Comparison of ENCODE assay signal across 25 cellular contexts in genomic region chr2:120732506-120733237, GRCh38. TPM values are rescaled to one million over a fixed set of nuclear protein-coding genes. Genes with fewer than 3 reads are reported as not detected.
DNase-seq lines count a peak whose midpoint lies in the region; ATAC-seq and TF ChIP-seq lines count a peak whose summit lies in the region.
"Had no signal": no experiment of that assay in that cellular context is flagged by ENCODE, and none has a peak within 500 bp of the region (broad histone marks: within the 10 kb centered on the region; RNA-seq: fewer than 3 reads in every experiment).

No MANE protein-coding gene starts in this region.

- H3K27ac Mint-ChIP-seq in endodermal cell (no peak overlapping the region), osteocyte (ENCODE audit: unreplicated experiment) (no peak overlapping the region), CD14-positive monocyte (no peak overlapping the region)
- H3K27ac Mint-ChIP-seq: dendritic cell treated with granulocyte-macrophage colony-stimulating factor and Interleukin-4, amounts not matched to agents 40 ng/mL and 50 ng/mL, for 4 days; immature natural killer cell had no signal

- H3K36me3 Mint-ChIP-seq in endodermal cell (ENCODE audit: low read depth) (no peaks in the 10 kb centered on the region), osteocyte (ENCODE audit: unreplicated experiment) (no peaks in the 10 kb centered on the region), CD14-positive monocyte (no peaks in the 10 kb centered on the region)
- H3K36me3 Mint-ChIP-seq: immature natural killer cell had no signal

- no peak overlapping the region for H3K9ac ChIP-seq in endodermal cell (ENCODE audit: extremely low read depth, low read length, poor library complexity, severe bottlenecking)
- H3K9ac ChIP-seq: GM23248 had no signal

- 78% methylated on average over 14 of the region's 14 CpGs for WGBS in right cardiac atrium
- 90 to 96% methylated on average over 9 to 14 of the region's 14 CpGs for WGBS in endodermal cell (ENCODE audit: insufficient coverage in 1 of 2, insufficient read length in 1 of 2), 2 experiments

- no peaks in the 10 kb centered on the region for H3K9me3 ChIP-seq in right atrium auricular region
- no peaks in the 10 kb centered on the region for H3K9me3 ChIP-seq in right cardiac atrium (ENCODE audit: control insufficient read depth, low read length)
- H3K9me3 ChIP-seq in endodermal cell (ENCODE audit: control insufficient read depth, low read length), result no peaks in the 10 kb centered on the region
- H3K9me3 ChIP-seq: psoas muscle had no signal

- DNase-seq in right atrium auricular region (ENCODE audit: low spot score) (peak; percentile 34), right cardiac atrium (no peak), endodermal cell (peak; percentile 24), osteocyte (ENCODE audit: extremely low spot score, unreplicated experiment) (peak; percentile 54), NCI-H524 treated with DMSO at 0.1 percent for 48 hours (lab: John Stamatoyannopoulos, UW) (no peak), CD14-positive monocyte (ENCODE audit: low spot score) (no peak)
- DNase-seq: activated CD4-positive, alpha-beta T cell treated with anti-CD3 and anti-CD28 coated beads, Interleukin-2, amount 50 U/mL, for 4 hours; activated naive CD4-positive, alpha-beta T cell; activated T-cell treated with anti-CD3 and anti-CD28 coated beads, Interleukin-2, amount 50 U/mL, for 1 hour; anterior cingulate cortex; GM23248; immature natural killer cell; left ventricle myocardium superior; NCI-H1694; NCI-H2171 treated with DMSO at 0.1 percent for 48 hours; psoas muscle; stimulated activated CD4-positive, alpha-beta T cell treated with anti-CD3 and anti-CD28 coated beads, Interleukin-4, amount 100 ng/mL, for 1 hour had no signal

- H3K4me3 Mint-ChIP-seq in endodermal cell (no peak overlapping the region), osteocyte (ENCODE audit: unreplicated experiment) (no peak overlapping the region), CD14-positive monocyte (peak overlapping the region in 1 of 2 donors; percentile 40)
- H3K4me3 Mint-ChIP-seq: dendritic cell treated with granulocyte-macrophage colony-stimulating factor and Interleukin-4, amounts not matched to agents 40 ng/mL and 50 ng/mL, for 4 days; immature natural killer cell had no signal

- no peaks in the 10 kb centered on the region for H3K27me3 ChIP-seq in right atrium auricular region
- no peaks in the 10 kb centered on the region for H3K27me3 ChIP-seq in right cardiac atrium (ENCODE audit: control insufficient read depth, insufficient read depth)
- peaks cover 10% of the 10 kb centered on the region for H3K27me3 ChIP-seq in endodermal cell (ENCODE audit: control insufficient read depth, insufficient read depth, low read length, poor library complexity, severe bottlenecking)

- H3K27ac ChIP-seq in right atrium auricular region (no peak overlapping the region), right cardiac atrium (ENCODE audit: low read length) (no peak overlapping the region), endodermal cell (ENCODE audit: low read depth, low read length) (no peak overlapping the region)
- H3K27ac ChIP-seq: C4-2B, GM23248, psoas muscle had no signal

- intact Hi-C loops in right cardiac atrium (cut with DNase I), result no loop called here
- intact Hi-C loops in CD14-positive monocyte (cut with micrococcal nuclease), result no loop called here

- peaks cover 20% of the 10 kb centered on the region for H3K27me3 Mint-ChIP-seq in endodermal cell (ENCODE audit: insufficient read depth)
- H3K27me3 Mint-ChIP-seq in osteocyte (ENCODE audit: unreplicated experiment), result no peaks in the 10 kb centered on the region
- H3K27me3 Mint-ChIP-seq in CD14-positive monocyte (ENCODE audit: low read depth in 3 of 3), result peaks cover 42 to 61% (median 45%) of the 10 kb centered on the region in 3 donors

- H3K9me3 Mint-ChIP-seq in endodermal cell (no peaks in the 10 kb centered on the region), osteocyte (ENCODE audit: unreplicated experiment) (no peaks in the 10 kb centered on the region), CD14-positive monocyte (peaks cover 0 to 10% (median 0%) of the 10 kb centered on the region in 7 donors)
- H3K9me3 Mint-ChIP-seq: dendritic cell treated with granulocyte-macrophage colony-stimulating factor and Interleukin-4, amounts not matched to agents 40 ng/mL and 50 ng/mL, for 4 days had no signal

- H3K4me3 ChIP-seq in right atrium auricular region (no peak overlapping the region), right cardiac atrium (ENCODE audit: low read length) (no peak overlapping the region), endodermal cell (ENCODE audit: low read length) (no peak overlapping the region)
- H3K4me3 ChIP-seq: GM23248, psoas muscle, smooth muscle cell had no signal

- TF ChIP-seq CTCF in right atrium auricular region (IDR thresholded peaks at IDR 0.05) (no peak), endodermal cell (conservative IDR thresholded peaks at IDR 0.05) (no peak), osteocyte (IDR thresholded peaks at IDR 0.05) (no peak), CD14-positive monocyte (IDR thresholded peaks at IDR 0.05) (no peak)

- H3K4me1 ChIP-seq in right atrium auricular region (peaks cover 0 to 17% of the 10 kb centered on the region in 2 donors), right cardiac atrium (ENCODE audit: control insufficient read depth, insufficient read depth, low read length) (no peaks in the 10 kb centered on the region), endodermal cell (ENCODE audit: control insufficient read depth, insufficient read depth, low read length) (no peaks in the 10 kb centered on the region)

- H3K4me1 Mint-ChIP-seq in endodermal cell (peaks cover 26% of the 10 kb centered on the region), osteocyte (ENCODE audit: unreplicated experiment) (peaks cover 34% of the 10 kb centered on the region), CD14-positive monocyte (peaks cover 4% of the 10 kb centered on the region)
- H3K4me1 Mint-ChIP-seq: immature natural killer cell had no signal

- ATAC-seq in right cardiac atrium (no peak), GM18861 (IDR thresholded peaks at IDR 0.05; ENCODE audit: unreplicated experiment) (no peak), GM21723 (IDR thresholded peaks at IDR 0.05; ENCODE audit: unreplicated experiment) (no peak)
- ATAC-seq: left ventricle myocardium superior, psoas muscle had no signal

- H3K36me3 ChIP-seq in right atrium auricular region, result no peaks in the 10 kb centered on the region
- no peaks in the 10 kb centered on the region for H3K36me3 ChIP-seq in endodermal cell (ENCODE audit: control insufficient read depth, insufficient read depth, low read length)

RNA-seq across cellular contexts. Expression of gene GLI2, which starts 3.0 kb away (rescaled TPM):
- 1 to 10 TPM; 1.5 to 3.5 TPM for total RNA-seq in right atrium auricular region
- total RNA-seq in right cardiac atrium, result 1 to 10 TPM; 2.8 to 4.8 (median 4.4) TPM
- 0.86 TPM for polyA plus RNA-seq in right cardiac atrium
- 10 to 100 TPM; 17.0 to 24.2 TPM for total RNA-seq in endodermal cell
- polyA plus RNA-seq in endodermal cell (2013, experiment 1 of 2), result 29.8 TPM
- 28.3 TPM for polyA plus RNA-seq in endodermal cell (2013, experiment 2 of 2)
- total RNA-seq in osteocyte, result 33.2 and 34.2 TPM in 2 replicates
- polyA plus RNA-seq in CD14-positive monocyte, result not detected
- total RNA-seq: mononuclear cell, OCI-LY7 had no signal
- polyA plus RNA-seq: endothelial cell of umbilical vein, immature natural killer cell had no signal

Comparison
In these comparisons a context has a peak if more than half of its experiments do, and no peak if none do; other contexts are left out.
1. DNase-seq: peak in right atrium auricular region (single experiment), endodermal cell (single experiment) and osteocyte (single experiment); none in right cardiac atrium (0 of 3), NCI-H524 treated with DMSO at 0.1 percent for 48 hours (single experiment) and CD14-positive monocyte (single experiment).